ENCODE assay signal across 8 cellular contexts in the genomic region with DNA sequence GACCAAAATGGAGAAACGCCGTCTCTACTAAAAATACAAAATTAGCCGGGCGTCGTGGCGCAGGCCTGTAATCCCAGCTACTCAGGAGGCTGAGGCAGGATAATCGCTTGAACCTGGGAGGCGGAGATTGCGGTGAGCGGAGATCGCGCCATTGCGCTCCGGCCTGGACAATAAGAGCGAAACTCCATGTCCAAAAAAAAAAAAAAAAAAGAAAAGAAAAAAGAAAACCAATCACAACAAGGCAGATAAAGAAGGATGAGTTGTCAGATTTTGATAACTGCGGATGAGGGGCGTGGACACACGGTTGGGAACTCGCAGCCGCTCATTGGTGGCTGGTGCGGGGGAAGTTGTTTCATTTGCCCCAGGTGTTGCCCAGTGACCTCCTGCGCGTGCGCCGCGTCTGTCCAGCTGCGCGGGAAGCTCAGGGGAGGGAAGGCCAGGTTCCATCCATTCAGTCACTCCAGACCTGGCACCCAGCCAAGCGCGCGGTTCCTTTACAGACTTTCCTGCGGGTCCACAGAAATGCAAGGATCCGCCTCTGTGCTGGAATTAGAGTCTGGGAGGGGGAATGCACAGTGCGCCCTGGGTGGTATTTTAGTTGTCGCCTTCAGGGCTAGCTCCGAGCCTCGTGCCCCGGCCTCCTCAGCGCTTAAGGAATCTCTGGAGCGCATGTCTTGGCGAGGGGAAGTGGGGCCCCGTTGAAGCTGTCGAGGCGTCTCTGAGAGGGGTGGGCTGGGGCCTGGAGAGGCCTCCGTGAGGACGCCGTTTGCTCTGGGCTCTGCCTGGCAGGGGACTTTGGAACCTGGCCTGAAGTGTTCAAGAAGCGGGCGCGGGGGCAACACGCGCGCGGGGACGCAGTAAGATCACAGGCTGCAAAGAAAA. TPM values are rescaled to one million over a fixed set of nuclear protein-coding genes. Genes with fewer than 3 reads are reported as not detected.
DNase-seq lines count a peak whose midpoint lies in the region; ATAC-seq, FAIRE-seq and TF ChIP-seq lines count a peak whose summit lies in the region.

No MANE protein-coding gene starts in this region.

- no peak for TF ChIP-seq POLR2A in gastroesophageal sphincter (IDR thresholded peaks at IDR 0.05)

- TF ChIP-seq EP300 in gastroesophageal sphincter (IDR thresholded peaks at IDR 0.05), result no peak

- ATAC-seq in gastroesophageal sphincter, result peak; percentile 38

- peak overlapping the region; percentile 74 for H3K4me3 ChIP-seq in CD8-positive, alpha-beta memory T cell (ENCODE audit: low read length)
- H3K4me3 ChIP-seq in gastroesophageal sphincter (peak overlapping the region; percentile 40 to 61), neutrophil (ENCODE audit: low read depth in 1 of 2, low read length in 1 of 2) (peak overlapping the region; percentile 80 to 90)

- peak overlapping the region; percentile 80 to 98 (median 90) for H3K27ac Mint-ChIP-seq in CD8-positive, alpha-beta memory T cell
- H3K27ac Mint-ChIP-seq in HFFc6, result peak overlapping the region; percentile 56

- peak overlapping the region; percentile 86 to 95 (median 90) for H3K4me3 Mint-ChIP-seq in CD8-positive, alpha-beta memory T cell
- H3K4me3 Mint-ChIP-seq in HFFc6, result peak overlapping the region; percentile 85

- H3K27me3 Mint-ChIP-seq in CD8-positive, alpha-beta memory T cell, result no peaks in the 10 kb centered on the region
- H3K27me3 Mint-ChIP-seq in HFFc6 (ENCODE audit: insufficient read depth), result peaks cover 3% of the 10 kb centered on the region

- peaks cover 0 to 16% (median 0%) of the 10 kb centered on the region in 3 donors for H3K36me3 Mint-ChIP-seq in CD8-positive, alpha-beta memory T cell
- H3K36me3 Mint-ChIP-seq in HFFc6 (ENCODE audit: low read depth), result no peaks in the 10 kb centered on the region

- no peaks in the 10 kb centered on the region for H3K9me3 Mint-ChIP-seq in CD8-positive, alpha-beta memory T cell
- no peaks in the 10 kb centered on the region for H3K9me3 Mint-ChIP-seq in HFFc6

- CTCF ChIA-PET in CD8-positive, alpha-beta memory T cell (lab: Charles Lee), result interaction anchor here (0.7 to 9.7 kb wide), 6 partner anchors 11 to 174 kb away, joined by 3 to 45 read pairs (median 4); no protein-coding TSS in a partner anchor

- no peak for TF ChIP-seq CTCF in HFFc6 (IDR thresholded peaks at IDR 0.05)
- no peak for TF ChIP-seq CTCF in gastroesophageal sphincter (IDR thresholded peaks at IDR 0.05)
- no peak for TF ChIP-seq CTCF in neutrophil (IDR thresholded peaks at IDR 0.05)

- POLR2A ChIA-PET in CD8-positive, alpha-beta memory T cell (lab: Charles Lee), result interaction anchor here (0.8 to 2.0 kb wide), 4 partner anchors 19 to 68 kb away, joined by 3 to 9 read pairs (median 4); a partner anchor contains a TSS

- peak in 2 of 5 donors; percentile 42 to 63 for DNase-seq in CD8-positive, alpha-beta memory T cell
- DNase-seq in HFFc6 (no peak), NCI-H526 treated with DMSO at 0.1 percent for 48 hours (lab: John Stamatoyannopoulos, UW) (peak; percentile 47), activated gamma-delta T cell treated with Interleukin-2 at 50 U/mL for 16 hours (peak; percentile 18), HCEC 1CT (no peak), HTR-8/SVneo (ENCODE audit: insufficient read length, low spot score) (no peak)

- H3K4me1 ChIP-seq in CD8-positive, alpha-beta memory T cell (ENCODE audit: insufficient read depth, low read length), result peaks cover 27% of the 10 kb centered on the region
- H3K4me1 ChIP-seq in gastroesophageal sphincter (peaks cover 0 to 40% (median 19%) of the 10 kb centered on the region in 3 donors), neutrophil (ENCODE audit: control insufficient read depth in 1 of 2, insufficient read depth in 1 of 2, low read depth in 1 of 2, low read length in 1 of 2) (peaks cover 23 to 28% of the 10 kb centered on the region in 2 experiments)

- H3K27ac ChIP-seq in CD8-positive, alpha-beta memory T cell (ENCODE audit: low read depth, low read length), result peak overlapping the region; percentile 66
- H3K27ac ChIP-seq in gastroesophageal sphincter (peak overlapping the region; percentile 10 to 85 (median 81)), neutrophil (peak overlapping the region; percentile 45)

- no peaks in the 10 kb centered on the region for H3K27me3 ChIP-seq in CD8-positive, alpha-beta memory T cell (ENCODE audit: insufficient read depth, low read length, poor library complexity, severe bottlenecking)
- H3K27me3 ChIP-seq in gastroesophageal sphincter (no peaks in the 10 kb centered on the region), neutrophil (no peaks in the 10 kb centered on the region)

- FAIRE-seq in HTR-8/SVneo (lab: Jason Lieb, UNC), result no peak

- peaks cover 15 to 35% (median 22%) of the 10 kb centered on the region in 3 donors for H3K4me1 Mint-ChIP-seq in CD8-positive, alpha-beta memory T cell
- H3K4me1 Mint-ChIP-seq in HFFc6 (ENCODE audit: low read depth), result peaks cover 39% of the 10 kb centered on the region

- WGBS in gastroesophageal sphincter (ENCODE audit: low coverage in 1 of 2), 2 donors, result 20 to 42% methylated on average over 4 to 19 of the region's 55 CpGs

- H3K9me3 ChIP-seq in CD8-positive, alpha-beta memory T cell (ENCODE audit: low read length), result no peaks in the 10 kb centered on the region
- no peaks in the 10 kb centered on the region for H3K9me3 ChIP-seq in gastroesophageal sphincter
- H3K9me3 ChIP-seq in neutrophil, result no peaks in the 10 kb centered on the region

- H3K36me3 ChIP-seq in CD8-positive, alpha-beta memory T cell (ENCODE audit: insufficient read depth, low read length), result no peaks in the 10 kb centered on the region
- H3K36me3 ChIP-seq in gastroesophageal sphincter (peaks cover 0 to 14% of the 10 kb centered on the region in 2 donors), neutrophil (peaks cover 15% of the 10 kb centered on the region)

RNA-seq across cellular contexts. Expression of a gene that starts 0.7 kb away (rescaled TPM):
- 10 to 100 TPM; 19.5 to 21.5 TPM for total RNA-seq in CD8-positive, alpha-beta memory T cell
- 114 TPM for polyA plus RNA-seq in CD8-positive, alpha-beta memory T cell
- 1 to 10 TPM; 1.6 to 3.1 (median 2.7) TPM for total RNA-seq in HFFc6 (2021; fragmentation: NEBNext Ultra II Directional; extraction: Animal tissue kit (Norgen Biotek cat#: 25700))
- total RNA-seq in gastroesophageal sphincter, result 10 to 100 TPM in 1 of 4 donors, 1 to 10 TPM in 3; 5.8 to 12.1 (median 6.9) TPM

RNA-seq across cellular contexts. Expression of a gene that starts 6.6 kb away (rescaled TPM):
- under 1 TPM; 0.44 to 0.53 TPM for total RNA-seq in CD8-positive, alpha-beta memory T cell
- 0.79 TPM for polyA plus RNA-seq in CD8-positive, alpha-beta memory T cell
- total RNA-seq in HFFc6 (2021; fragmentation: NEBNext Ultra II Directional; extraction: Animal tissue kit (Norgen Biotek cat#: 25700)), result under 1 TPM in 2 of 6 experiments, not detected in 4; 0.14 to 0.20 TPM
- total RNA-seq in gastroesophageal sphincter, result under 1 TPM; 0.16 to 0.42 (median 0.31) TPM

RNA-seq across cellular contexts. Expression of a gene that starts 8.1 kb away (rescaled TPM):
- total RNA-seq in CD8-positive, alpha-beta memory T cell, result 10 to 100 TPM; 42.4 to 43.3 TPM
- 35.1 TPM for polyA plus RNA-seq in CD8-positive, alpha-beta memory T cell
- 10 to 100 TPM; 32.6 to 43.2 (median 35.6) TPM for total RNA-seq in HFFc6 (2021; fragmentation: NEBNext Ultra II Directional; extraction: Animal tissue kit (Norgen Biotek cat#: 25700))
- total RNA-seq in gastroesophageal sphincter, result 10 to 100 TPM; 24.2 to 37.2 (median 32.8) TPM

RNA-seq across cellular contexts. Expression of a gene that starts 43.7 kb away (rescaled TPM):
- 10 to 100 TPM; 22.5 to 25.5 TPM for total RNA-seq in CD8-positive, alpha-beta memory T cell
- 22.3 TPM for polyA plus RNA-seq in CD8-positive, alpha-beta memory T cell
- total RNA-seq in HFFc6 (2021; fragmentation: NEBNext Ultra II Directional; extraction: Animal tissue kit (Norgen Biotek cat#: 25700)), result 10 to 100 TPM; 10.7 to 13.5 (median 12.1) TPM
- total RNA-seq in gastroesophageal sphincter, result 10 to 100 TPM; 13.3 to 25.5 (median 19.7) TPM

RNA-seq across cellular contexts. Expression of a gene that starts 44.1 kb away (rescaled TPM):
- 10 to 100 TPM; 46.5 to 47.0 TPM for total RNA-seq in CD8-positive, alpha-beta memory T cell
- polyA plus RNA-seq in CD8-positive, alpha-beta memory T cell, result 35.3 TPM
- total RNA-seq in HFFc6 (2021; fragmentation: NEBNext Ultra II Directional; extraction: Animal tissue kit (Norgen Biotek cat#: 25700)), result 10 to 100 TPM; 25.9 to 39.9 (median 29.6) TPM
- 10 to 100 TPM in 3 of 4 donors, 1 to 10 TPM in 1; 7.8 to 20.5 (median 17.8) TPM for total RNA-seq in gastroesophageal sphincter

Comparison
In these comparisons a context has a peak if more than half of its experiments do, and no peak if none do; other contexts are left out.
1. DNase-seq: peak in NCI-H526 treated with DMSO at 0.1 percent for 48 hours (single experiment) and activated gamma-delta T cell treated with Interleukin-2 at 50 U/mL for 16 hours (single experiment); none in HFFc6 (single experiment), HCEC 1CT (single experiment) and HTR-8/SVneo (single experiment).
2. Peak in every context shown above with its lines, with median percentiles within 50 percentile points of each other: H3K27ac ChIP-seq and H3K4me3 ChIP-seq.